ENCODE assay signal across 28 cellular contexts in the genomic region with DNA sequence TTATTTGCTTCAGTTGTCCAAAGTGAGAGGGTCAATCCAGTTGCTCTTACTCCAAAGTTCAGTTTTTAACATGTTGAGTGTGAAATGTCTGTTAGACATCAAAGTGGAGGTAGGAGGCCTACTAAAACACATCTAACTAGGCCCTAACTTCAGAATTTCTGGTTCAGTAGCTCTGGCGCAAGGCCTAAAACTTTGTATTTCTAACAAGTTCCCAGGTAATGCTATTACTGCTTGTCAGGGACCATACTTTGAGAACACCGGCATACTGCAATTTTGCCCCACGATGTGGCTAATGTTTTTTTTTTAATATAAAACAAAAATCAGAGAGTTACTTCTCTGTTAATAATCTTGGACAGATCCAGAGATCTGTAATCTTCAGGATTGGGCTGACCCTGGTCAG.
"Had no signal": no experiment of that assay in that cellular context is flagged by ENCODE, and none has a peak within 500 bp of the region (broad histone marks: within the 10 kb centered on the region; RNA-seq: fewer than 3 reads in every experiment).

No MANE protein-coding gene starts in this region.

- H3K9me3 ChIP-seq: colonic mucosa, esophagus squamous epithelium, gastrocnemius medialis had no signal

- H3K4me3 ChIP-seq: colonic mucosa, coronary artery, dorsolateral prefrontal cortex, esophagus muscularis mucosa, esophagus squamous epithelium, gastrocnemius medialis, gastroesophageal sphincter, heart left ventricle, heart right ventricle had no signal

- H3K4me3 Mint-ChIP-seq: dendritic cell treated with granulocyte-macrophage colony-stimulating factor and Interleukin-4, amounts not matched to agents 40 ng/mL and 50 ng/mL, for 4 days; effector memory CD8-positive, alpha-beta T cell; endodermal cell had no signal

- H3K27me3 Mint-ChIP-seq: effector memory CD8-positive, alpha-beta T cell had no signal

- H3K4me1 ChIP-seq: colonic mucosa, esophagus muscularis mucosa, esophagus squamous epithelium, foreskin keratinocyte, gastrocnemius medialis, gastroesophageal sphincter, heart left ventricle, heart right ventricle had no signal

- H3K4me1 Mint-ChIP-seq: endodermal cell had no signal

- FAIRE-seq: colon, endometrium, endothelial cell of umbilical vein, frontal cortex had no signal

- H3K36me3 ChIP-seq: colonic mucosa, esophagus muscularis mucosa, esophagus squamous epithelium, gastrocnemius medialis, gastroesophageal sphincter, heart left ventricle, heart right ventricle had no signal

- H3K27me3 ChIP-seq: colonic mucosa, dorsolateral prefrontal cortex, esophagus muscularis mucosa, esophagus squamous epithelium, gastrocnemius medialis, heart left ventricle, heart right ventricle had no signal

- H3K27ac Mint-ChIP-seq: dendritic cell treated with granulocyte-macrophage colony-stimulating factor and Interleukin-4, amounts not matched to agents 40 ng/mL and 50 ng/mL, for 4 days; effector memory CD8-positive, alpha-beta T cell; endodermal cell had no signal

- H3K27ac ChIP-seq: colonic mucosa, coronary artery, dorsolateral prefrontal cortex, epithelial cell of prostate, esophagus muscularis mucosa, esophagus squamous epithelium, foreskin keratinocyte, gastrocnemius medialis, gastroesophageal sphincter, heart left ventricle, heart right ventricle had no signal

- DNase-seq: colonic mucosa; cortex of kidney; dermis blood vessel endothelial cell; dorsolateral prefrontal cortex; effector CD4-positive, alpha-beta T cell; effector CD8-positive, alpha-beta T cell; effector memory CD4-positive, alpha-beta T cell; effector memory CD8-positive, alpha-beta T cell; endodermal cell; erythroblast; esophagus squamous epithelium; foreskin fibroblast; foreskin keratinocyte; foreskin melanocyte; gastrocnemius medialis; glutamatergic neuron; head of caudate nucleus; heart left ventricle; heart right ventricle had no signal

- H3K9me3 Mint-ChIP-seq: dendritic cell treated with granulocyte-macrophage colony-stimulating factor and Interleukin-4, amounts not matched to agents 40 ng/mL and 50 ng/mL, for 4 days; endodermal cell had no signal
